Comparison of ENCODE assay signal across 8 cellular contexts in genomic region chr2:5695641-5696350, GRCh38. TPM values are rescaled to one million over a fixed set of nuclear protein-coding genes. Genes with fewer than 3 reads are reported as not detected.
DNase-seq lines count a peak whose midpoint lies in the region; ATAC-seq, FAIRE-seq and TF ChIP-seq lines count a peak whose summit lies in the region.

No MANE protein-coding gene starts in this region.

- H3K27ac Mint-ChIP-seq in astrocyte (ENCODE audit: unreplicated experiment) (peak overlapping the region; percentile 94), mesothelial cell of epicardium (peak overlapping the region; percentile 98)

- TF ChIP-seq CTCF in astrocyte (IDR thresholded peaks at IDR 0.05; ENCODE audit: insufficient read depth, low read depth, low read length) = no peak
- no peak for TF ChIP-seq CTCF in mesothelial cell of epicardium (IDR thresholded peaks at IDR 0.05; ENCODE audit: unreplicated experiment)
- no peak for TF ChIP-seq CTCF in kidney (IDR thresholded peaks at IDR 0.05; ENCODE audit: borderline replicate concordance, extremely low read depth, insufficient read depth)

- H3K27ac ChIP-seq in BLaER1 treated with 17β-estradiol and CSF1 and Interleukin-3, amounts not matched to agents 10 nM and 100 nM = peak overlapping the region; percentile 75 to 99 (median 97)
- peak overlapping the region; percentile 91 for H3K27ac ChIP-seq in HUES48 (ENCODE audit: low read depth, low read length)
- H3K27ac ChIP-seq in astrocyte (ENCODE audit: low read depth, low read length) = peak overlapping the region; percentile 79
- H3K27ac ChIP-seq in kidney (ENCODE audit: low read depth in 2 of 2, low read length in 2 of 2) = no peak overlapping the region

- ATAC-seq in HG03520 (IDR thresholded peaks at IDR 0.05; ENCODE audit: unreplicated experiment) = no peak

- peaks cover 82% of the 10 kb centered on the region for H3K79me2 ChIP-seq in astrocyte (ENCODE audit: insufficient read depth, low read length)

- FAIRE-seq in astrocyte (lab: Jason Lieb, UNC) (no peak), kidney (lab: Jason Lieb, UNC) (no peak)

- H3K36me3 Mint-ChIP-seq in astrocyte (ENCODE audit: low read depth, unreplicated experiment) (peaks cover 1% of the 10 kb centered on the region), mesothelial cell of epicardium (peaks cover 2% of the 10 kb centered on the region)

- peak overlapping the region; percentile 31 for H2AFZ ChIP-seq in astrocyte (ENCODE audit: low read depth, low read length)

- H3K4me3 ChIP-seq in BLaER1 treated with 17β-estradiol and CSF1 and Interleukin-3, amounts not matched to agents 10 nM and 100 nM = peak overlapping the region; percentile 76 to 94 (median 85)
- H3K4me3 ChIP-seq in HUES48 (ENCODE audit: low read depth, low read length) (peak overlapping the region; percentile 90), astrocyte (ENCODE audit: insufficient read depth, low read depth, low read length) (peak overlapping the region; percentile 98), kidney (ENCODE audit: low read length in 2 of 2) (no peak overlapping the region)

- DNase-seq in astrocyte (ENCODE audit: low read depth) (peak; percentile 44), mesothelial cell of epicardium (ENCODE audit: low spot score in 2 of 2, unreplicated experiment in 2 of 2) (peak in 1 of 2 experiments; percentile 67), HuH-7 (ENCODE audit: low spot score) (no peak), kidney (no peak)
- no peak for DNase-seq in stimulated activated CD4-positive, alpha-beta T cell treated with anti-CD3 and anti-CD28 coated beads, Interleukin-4, amount 100 ng/mL, for 1 hour

- intact Hi-C loops in kidney (cut with DNase I) = no loop called here

- peaks cover 0 to 78% (median 38%) of the 10 kb centered on the region in 11 experiments; a peak in 19 of 22 replicates for H4K20me1 ChIP-seq in BLaER1 treated with 17β-estradiol and CSF1 and Interleukin-3, amounts not matched to agents 10 nM and 100 nM
- peaks cover 51% of the 10 kb centered on the region for H4K20me1 ChIP-seq in astrocyte (ENCODE audit: insufficient read depth, low read length)

- H3K9me3 Mint-ChIP-seq in astrocyte (ENCODE audit: unreplicated experiment) = peaks cover 2% of the 10 kb centered on the region
- H3K9me3 Mint-ChIP-seq in mesothelial cell of epicardium = no peaks in the 10 kb centered on the region

- H3K9ac ChIP-seq in BLaER1 treated with 17β-estradiol and CSF1 and Interleukin-3, amounts not matched to agents 10 nM and 100 nM = peak overlapping the region; percentile 88 to 98 (median 95)
- H3K9ac ChIP-seq in HUES48 (ENCODE audit: low read depth, low read length) (peak overlapping the region; percentile 68; the same call in 1 of the 2 replicates), astrocyte (ENCODE audit: low read length) (peak overlapping the region; percentile 84), kidney (ENCODE audit: low read length in 2 of 2) (no peak overlapping the region)

- peaks cover 0 to 6% (median 4%) of the 10 kb centered on the region in 11 experiments; a peak in 5 of 22 replicates for H3K36me3 ChIP-seq in BLaER1 treated with 17β-estradiol and CSF1 and Interleukin-3, amounts not matched to agents 10 nM and 100 nM
- H3K36me3 ChIP-seq in HUES48 (ENCODE audit: control insufficient read depth, insufficient read depth, low read length) (no peaks in the 10 kb centered on the region), astrocyte (ENCODE audit: insufficient read depth, low read length) (no peaks in the 10 kb centered on the region), kidney (ENCODE audit: control insufficient read depth in 1 of 2, insufficient read depth in 2 of 2, low read length in 2 of 2) (no peaks in the 10 kb centered on the region)

- H3K4me2 ChIP-seq in BLaER1 treated with 17β-estradiol and CSF1 and Interleukin-3, amounts not matched to agents 10 nM and 100 nM = peak overlapping the region; percentile 69 to 98 (median 95)
- peak overlapping the region; percentile 99 for H3K4me2 ChIP-seq in astrocyte (ENCODE audit: low read length)

- H3K27me3 ChIP-seq in BLaER1 treated with 17β-estradiol and CSF1 and Interleukin-3, amounts not matched to agents 10 nM and 100 nM = no peaks in the 10 kb centered on the region
- H3K27me3 ChIP-seq in HUES48 (ENCODE audit: control insufficient read depth, insufficient read depth, low read length) (peaks cover 5% of the 10 kb centered on the region; the same call in 1 of the 2 replicates), astrocyte (ENCODE audit: insufficient read depth, low read length) (no peaks in the 10 kb centered on the region)

- peaks cover 16 to 41% (median 36%) of the 10 kb centered on the region in 10 experiments for H3K4me1 ChIP-seq in BLaER1 treated with 17β-estradiol and CSF1 and Interleukin-3, amounts not matched to agents 10 nM and 100 nM
- peaks cover 39% of the 10 kb centered on the region for H3K4me1 ChIP-seq in HUES48 (ENCODE audit: control insufficient read depth, insufficient read depth, low read length)
- peaks cover 8% of the 10 kb centered on the region for H3K4me1 ChIP-seq in astrocyte (ENCODE audit: insufficient read depth, low read length)
- H3K4me1 ChIP-seq in kidney (ENCODE audit: control insufficient read depth in 1 of 2, insufficient read depth in 1 of 2, low read depth in 1 of 2, low read length in 2 of 2) = no peaks in the 10 kb centered on the region

- peaks cover 6% of the 10 kb centered on the region for H3K27me3 Mint-ChIP-seq in astrocyte (ENCODE audit: low read depth, unreplicated experiment)
- no peaks in the 10 kb centered on the region for H3K27me3 Mint-ChIP-seq in mesothelial cell of epicardium (ENCODE audit: low read depth)

- H3K4me3 Mint-ChIP-seq in astrocyte (ENCODE audit: unreplicated experiment) (peak overlapping the region; percentile 98), mesothelial cell of epicardium (peak overlapping the region; percentile 86)

- peaks cover 3% of the 10 kb centered on the region for H3K4me1 Mint-ChIP-seq in astrocyte (ENCODE audit: low read depth, unreplicated experiment)
- peaks cover 48% of the 10 kb centered on the region for H3K4me1 Mint-ChIP-seq in mesothelial cell of epicardium

- H3K9me3 ChIP-seq in BLaER1 treated with 17β-estradiol and CSF1 and Interleukin-3, amounts not matched to agents 10 nM and 100 nM (replicated peaks in 1 of 11) = no peaks in the 10 kb centered on the region
- H3K9me3 ChIP-seq in HUES48 (ENCODE audit: control insufficient read depth, insufficient read depth, low read length) (no peaks in the 10 kb centered on the region), astrocyte (ENCODE audit: insufficient read depth, low read depth, low read length) (no peaks in the 10 kb centered on the region), kidney (ENCODE audit: control insufficient read depth in 1 of 2, low read length in 2 of 2) (no peaks in the 10 kb centered on the region)

RNA-seq across cellular contexts. Expression of gene SOX11, which starts 3.6 kb away (rescaled TPM):
- 15.1 and 19.2 TPM in 2 replicates for total RNA-seq in astrocyte
- 45.0 to 47.0 TPM (median 46.2 TPM) in 3 replicates for total RNA-seq in mesothelial cell of epicardium
- total RNA-seq in kidney = 0.22 TPM
- polyA plus RNA-seq in kidney (ENCODE audit: insufficient read depth, low read depth, low replicate concordance) = not detected

Comparison
In these comparisons a context has a peak if more than half of its experiments do, and no peak if none do; other contexts are left out.
1. H3K27ac ChIP-seq: peak in BLaER1 treated with 17β-estradiol and CSF1 and Interleukin-3, amounts not matched to agents 10 nM and 100 nM (11 of 11), HUES48 (single experiment) and astrocyte (single experiment); none in kidney (0 of 2).
2. H3K4me3 ChIP-seq: peak in BLaER1 treated with 17β-estradiol and CSF1 and Interleukin-3, amounts not matched to agents 10 nM and 100 nM (10 of 10), HUES48 (single experiment) and astrocyte (single experiment); none in kidney (0 of 2).
3. H3K9ac ChIP-seq: peak in BLaER1 treated with 17β-estradiol and CSF1 and Interleukin-3, amounts not matched to agents 10 nM and 100 nM (11 of 11), HUES48 (single experiment) and astrocyte (single experiment); none in kidney (0 of 2).
4. RNA of gene SOX11, which starts 3.6 kb away (total RNA-seq): 45.0 to 47.0 TPM in mesothelial cell of epicardium and 15.1 to 19.2 TPM in astrocyte; 0.22 TPM in kidney (single experiment); every median in the first group is over 10 times any median in the second.